Comparison of ENCODE assay signal across 3 cellular contexts in genomic region chr17:72208832-72209231, GRCh38.
TF ChIP-seq lines count a peak whose summit lies in the region.

No MANE protein-coding gene starts in this region.

TF ChIP-seq in HepG2, 621 proteins besides CTCF, POLR2A, EP300 and RAD21:
- no peak for TF ChIP-seq PRDM4 (CRISPR knock-in tag; IDR thresholded peaks at IDR 0.05; ENCODE audit: borderline replicate concordance)
- TF ChIP-seq ZNF383 (CRISPR knock-in tag; IDR thresholded peaks at IDR 0.05; ENCODE audit: borderline replicate concordance): no peak
- TF ChIP-seq ZNF629 (CRISPR knock-in tag; conservative IDR thresholded peaks at IDR 0.05): peak; percentile 54

TF ChIP-seq in A549, 52 proteins besides CTCF, POLR2A, EP300 and RAD21:
- TF ChIP-seq TFCP2L1 (CRISPR knock-in tag; IDR thresholded peaks at IDR 0.05): no peak
- TF ChIP-seq NPAS2 (CRISPR knock-in tag; IDR thresholded peaks at IDR 0.05; ENCODE audit: borderline replicate concordance): no peak
- no peak for TF ChIP-seq KDM1A (IDR thresholded peaks at IDR 0.05; ENCODE audit: low read depth)
- no peak for TF ChIP-seq USF2 (IDR thresholded peaks at IDR 0.05)
- TF ChIP-seq EHMT2 (IDR thresholded peaks at IDR 0.05; ENCODE audit: low read depth): no peak
- no peak for TF ChIP-seq HOXB13 (CRISPR knock-in tag; IDR thresholded peaks at IDR 0.05; ENCODE audit: low read depth)
- no peak for TF ChIP-seq FOXS1 (CRISPR knock-in tag; IDR thresholded peaks at IDR 0.05)
- TF ChIP-seq BHLHE40 (IDR thresholded peaks at IDR 0.05; ENCODE audit: low read depth, low read length): no peak

TF ChIP-seq in K562, 482 proteins besides CTCF, POLR2A, EP300 and RAD21:
- TF ChIP-seq LARP7 (IDR thresholded peaks at IDR 0.05): no peak
- no peak for TF ChIP-seq NCOA4 (IDR thresholded peaks at IDR 0.05; ENCODE audit: partially characterized antibody)
- TF ChIP-seq RBM25 (IDR thresholded peaks at IDR 0.05; ENCODE audit: low read depth, low read length, severe bottlenecking): peak; percentile 53
- TF ChIP-seq ZNF57 (CRISPR knock-in tag; IDR thresholded peaks at IDR 0.05): no peak
